8 cellular contexts compared by ENCODE assay signal in the genomic region with DNA sequence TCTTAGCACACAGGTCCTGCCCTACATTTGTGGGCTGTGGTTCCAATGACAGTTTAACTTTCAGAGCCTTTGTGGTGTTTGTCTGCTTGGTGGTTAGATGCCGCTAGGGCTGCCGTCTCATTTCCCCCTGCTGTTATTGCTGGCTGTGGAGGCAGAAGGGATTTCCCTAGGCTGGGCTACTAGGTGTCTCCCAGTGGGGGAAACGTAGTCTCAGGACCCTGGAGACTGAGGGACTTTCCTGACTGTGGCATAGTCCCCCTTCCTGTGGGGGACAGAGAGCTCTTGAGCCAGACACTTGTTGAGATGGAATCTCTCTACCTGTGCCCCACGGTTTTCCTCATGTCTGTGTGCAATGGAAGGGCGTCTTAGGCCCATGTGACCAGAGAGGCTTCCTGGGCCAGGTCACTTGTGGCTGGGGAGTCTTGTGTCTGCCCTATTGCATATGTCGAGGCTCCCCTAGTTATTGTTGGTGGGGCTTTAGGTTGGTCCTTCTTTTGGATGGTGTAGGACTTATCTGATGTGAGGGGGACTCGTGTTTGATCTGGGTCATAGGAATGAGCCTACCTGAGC.
DNase-seq lines count a peak whose midpoint lies in the region; ATAC-seq and TF ChIP-seq lines count a peak whose summit lies in the region.

No MANE protein-coding gene starts in this region.

- peaks cover 76% of the 10 kb centered on the region for H3K79me2 ChIP-seq in Loucy (ENCODE audit: insufficient read depth, low read length)

- H3K4me1 ChIP-seq in Loucy (ENCODE audit: insufficient read depth, low read length, poor library complexity, severe bottlenecking) (peaks cover 63% of the 10 kb centered on the region), upper lobe of left lung (peaks cover 0 to 9% (median 1%) of the 10 kb centered on the region in 4 donors)

- peak; percentile 74 for DNase-seq in GM10248 (ENCODE audit: extremely low spot score)
- DNase-seq in activated T-helper 1 cell treated with Interleukin-2 at 50 U/mL for 16 hours (ENCODE audit: low read depth), result peak; percentile 9
- DNase-seq in stimulated activated CD4-positive, alpha-beta T cell treated with anti-CD3 and anti-CD28 coated beads, Interleukin-12 subunit alpha, Interleukin-12 subunit beta, amount 100 ng/mL, for 4 hours, result peak; percentile 11
- DNase-seq in NAMALWA (ENCODE audit: low spot score), result no peak
- DNase-seq in upper lobe of left lung, result no peak
- no peak for DNase-seq in inferior parietal cortex (ENCODE audit: extremely low spot score)

- WGBS in upper lobe of left lung, 2 donors, result 71 to 82% methylated on average over 4 to 7 of the region's 7 CpGs

- H4K20me1 ChIP-seq in Loucy (ENCODE audit: insufficient read depth, low read length, poor library complexity, severe bottlenecking), result no peaks in the 10 kb centered on the region

- POLR2A ChIA-PET in GM10248 (lab: Yijun Ruan, JAX), result no interaction called here

- H3K9ac ChIP-seq in Loucy (ENCODE audit: low read depth, low read length, poor library complexity, severe bottlenecking), result peak overlapping the region; percentile 73

- H3K27me3 ChIP-seq in Loucy (ENCODE audit: insufficient read depth, low read length, poor library complexity, severe bottlenecking) (no peaks in the 10 kb centered on the region), upper lobe of left lung (no peaks in the 10 kb centered on the region)

- H3K9me3 ChIP-seq in Loucy (ENCODE audit: insufficient read depth, low read depth, low read length) (no peaks in the 10 kb centered on the region), upper lobe of left lung (no peaks in the 10 kb centered on the region)

- peak overlapping the region; percentile 87 for H3K4me2 ChIP-seq in Loucy (ENCODE audit: low read depth, low read length, poor library complexity, severe bottlenecking)

- no peak for TF ChIP-seq EP300 in upper lobe of left lung (IDR thresholded peaks at IDR 0.05)

- H3K36me3 ChIP-seq in Loucy (ENCODE audit: insufficient read depth, low read length) (no peaks in the 10 kb centered on the region), upper lobe of left lung (no peaks in the 10 kb centered on the region)

- CTCF ChIA-PET in GM10248 (lab: Yijun Ruan, JAX), result interaction anchor here (0.6 to 1.7 kb wide), 8 partner anchors 9 to 91 kb away, joined by 3 to 4 read pairs (median 3); no protein-coding TSS in a partner anchor

- no peaks in the 10 kb centered on the region for H3K9me2 ChIP-seq in Loucy (replicated peaks; ENCODE audit: low read depth, low read length)

- H3K4me3 ChIP-seq in Loucy (ENCODE audit: low read length, poor library complexity, severe bottlenecking) (peak overlapping the region; percentile 65), upper lobe of left lung (no peak overlapping the region)

- no peak for TF ChIP-seq CTCF in GM10248 (IDR thresholded peaks at IDR 0.05; ENCODE audit: control extremely low read depth, extremely low read depth, low read depth, missing control alignments)
- peak; percentile 28 for TF ChIP-seq CTCF in Loucy (conservative IDR thresholded peaks at IDR 0.05; ENCODE audit: low read length)
- TF ChIP-seq CTCF in upper lobe of left lung (IDR thresholded peaks at IDR 0.05), result no peak

- 0 out of 2 replicates have a peak overlapping the region, but pooled peaks have one; percentile 24 for H2AFZ ChIP-seq in Loucy (ENCODE audit: low read length)

- H3K27ac ChIP-seq in upper lobe of left lung, result no peak overlapping the region

- H3F3A ChIP-seq in Loucy (ENCODE audit: low read depth), result peaks cover 3% of the 10 kb centered on the region; the same call in 1 of the 2 replicates

- peak; percentile 97 for ATAC-seq in GM21717 (IDR thresholded peaks at IDR 0.05; ENCODE audit: unreplicated experiment)
- no peak for ATAC-seq in upper lobe of left lung (ENCODE audit: low FRiP score in 2 of 2)

- TF ChIP-seq POLR2A in upper lobe of left lung (IDR thresholded peaks at IDR 0.05), result no peak

Comparison
In these comparisons a context has a peak if more than half of its experiments do, and no peak if none do; other contexts are left out.
1. DNase-seq: peak in GM10248 (single experiment), activated T-helper 1 cell treated with Interleukin-2 at 50 U/mL for 16 hours (single experiment) and stimulated activated CD4-positive, alpha-beta T cell treated with anti-CD3 and anti-CD28 coated beads, Interleukin-12 subunit alpha, Interleukin-12 subunit beta, amount 100 ng/mL, for 4 hours (single experiment); none in NAMALWA (single experiment), upper lobe of left lung (0 of 2) and inferior parietal cortex (single experiment).